In genomic region chr20:52975024-52975732, GRCh38 we compare ENCODE assay signal across 9 cellular contexts. TPM values are rescaled to one million over a fixed set of nuclear protein-coding genes. Genes with fewer than 3 reads are reported as not detected.
DNase-seq lines count a peak whose midpoint lies in the region; ATAC-seq lines count a peak whose summit lies in the region.
"Had no signal": no experiment of that assay in that cellular context is flagged by ENCODE, and none has a peak within 500 bp of the region (broad histone marks: within the 10 kb centered on the region; RNA-seq: fewer than 3 reads in every experiment).

No MANE protein-coding gene starts in this region.

- peaks cover 0 to 4% of the 10 kb centered on the region in 2 donors for H3K9me3 ChIP-seq in stomach smooth muscle (ENCODE audit: control insufficient read depth in 2 of 2, low read length in 2 of 2)

- peak; percentile 10 for DNase-seq in activated CD4-positive, CD25-positive, alpha-beta regulatory T cell treated with anti-CD3 and anti-CD28 coated beads, Interleukin-2, amount 50 U/mL, for 16 hours (ENCODE audit: low read depth, low spot score)
- no peak for DNase-seq in activated CD4-positive, CD25-positive, alpha-beta regulatory T cell (lab: John Stamatoyannopoulos, UW)
- DNase-seq in activated CD4-positive, alpha-beta memory T cell treated with anti-CD3 and anti-CD28 coated beads for 36 hours, result peak; percentile 54
- DNase-seq in left kidney (ENCODE audit: low read depth, low spot score), result peak; percentile 31
- DNase-seq: NCI-H774 had no signal

- peaks cover 12% of the 10 kb centered on the region for H3K27me3 Mint-ChIP-seq in activated CD4-positive, alpha-beta memory T cell treated with anti-CD3 and anti-CD28 coated beads for 36 hours

- H3K4me3 ChIP-seq in stomach smooth muscle (ENCODE audit: low read length in 2 of 2), result peak overlapping the region; percentile 31 to 73

- H3K4me3 Mint-ChIP-seq in activated CD4-positive, alpha-beta memory T cell treated with anti-CD3 and anti-CD28 coated beads for 36 hours, result peak overlapping the region; percentile 87

- peaks cover 30% of the 10 kb centered on the region for H3K36me3 Mint-ChIP-seq in activated CD4-positive, alpha-beta memory T cell treated with anti-CD3 and anti-CD28 coated beads for 36 hours

- peaks cover 47% of the 10 kb centered on the region for H3K4me1 Mint-ChIP-seq in activated CD4-positive, alpha-beta memory T cell treated with anti-CD3 and anti-CD28 coated beads for 36 hours (ENCODE audit: low read depth)

- H3K27me3 ChIP-seq in stomach smooth muscle (ENCODE audit: control insufficient read depth in 1 of 2, insufficient read depth in 2 of 2, low read length in 2 of 2), result peaks cover 8 to 14% of the 10 kb centered on the region in 2 donors

- intact Hi-C loops in activated CD4-positive, alpha-beta memory T cell treated with anti-CD3 and anti-CD28 coated beads for 36 hours (cut with micrococcal nuclease), result loop anchor here (2.0 to 10.0 kb wide), 2 partner anchors 180 to 1440 kb away; no protein-coding TSS in a partner anchor

- CTCF ChIA-PET in activated CD4-positive, alpha-beta memory T cell treated with anti-CD3 and anti-CD28 coated beads for 36 hours (lab: Charles Lee), result interaction anchor here (0.8 to 1.9 kb wide), 5 partner anchors 26 to 172 kb away, joined by 3 to 12 read pairs (median 5); no protein-coding TSS in a partner anchor

- H3K9me3 Mint-ChIP-seq in activated CD4-positive, alpha-beta memory T cell treated with anti-CD3 and anti-CD28 coated beads for 36 hours, result no peaks in the 10 kb centered on the region

- H3K4me1 ChIP-seq in stomach smooth muscle (ENCODE audit: control insufficient read depth, insufficient read depth, low read length), result peaks cover 3% of the 10 kb centered on the region

- H3K9ac ChIP-seq in stomach smooth muscle (ENCODE audit: low read length in 2 of 2), result peak overlapping the region in 1 of 2 donors; percentile 34

- peak overlapping the region; percentile 95 for H3K27ac Mint-ChIP-seq in activated CD4-positive, alpha-beta memory T cell treated with anti-CD3 and anti-CD28 coated beads for 36 hours

- no peaks in the 10 kb centered on the region for H3K36me3 ChIP-seq in stomach smooth muscle (ENCODE audit: control insufficient read depth in 2 of 2, insufficient read depth in 2 of 2, low read length in 2 of 2)

- POLR2A ChIA-PET in activated CD4-positive, alpha-beta memory T cell treated with anti-CD3 and anti-CD28 coated beads for 36 hours (lab: Charles Lee), result interaction anchor here (0.6 to 4.9 kb wide), 16 partner anchors 26 to 1434 kb away, joined by 3 to 66 read pairs (median 10); no protein-coding TSS in a partner anchor

- H3K27ac ChIP-seq in stomach smooth muscle (ENCODE audit: low read length), result no peak overlapping the region

- ATAC-seq in GM21825 (IDR thresholded peaks at IDR 0.05; ENCODE audit: unreplicated experiment) (no peak), HG02840 (IDR thresholded peaks at IDR 0.05; ENCODE audit: low FRiP score, unreplicated experiment) (no peak), GM21360 (IDR thresholded peaks at IDR 0.05; ENCODE audit: unreplicated experiment) (no peak)

RNA-seq across cellular contexts. Expression of gene TSHZ2, which starts 3.0 kb away (rescaled TPM):
- total RNA-seq in activated CD4-positive, alpha-beta memory T cell treated with anti-CD3 and anti-CD28 coated beads for 36 hours, result 10 to 100 TPM; 28.9 to 36.0 TPM

Comparison
In these comparisons a context has a peak if more than half of its experiments do, and no peak if none do; other contexts are left out.
1. DNase-seq: peak in activated CD4-positive, CD25-positive, alpha-beta regulatory T cell treated with anti-CD3 and anti-CD28 coated beads, Interleukin-2, amount 50 U/mL, for 16 hours (single experiment), activated CD4-positive, alpha-beta memory T cell treated with anti-CD3 and anti-CD28 coated beads for 36 hours (single experiment) and left kidney (single experiment); none in activated CD4-positive, CD25-positive, alpha-beta regulatory T cell (0 of 4).